Comparison of ENCODE assay signal across 21 cellular contexts in the genomic region with DNA sequence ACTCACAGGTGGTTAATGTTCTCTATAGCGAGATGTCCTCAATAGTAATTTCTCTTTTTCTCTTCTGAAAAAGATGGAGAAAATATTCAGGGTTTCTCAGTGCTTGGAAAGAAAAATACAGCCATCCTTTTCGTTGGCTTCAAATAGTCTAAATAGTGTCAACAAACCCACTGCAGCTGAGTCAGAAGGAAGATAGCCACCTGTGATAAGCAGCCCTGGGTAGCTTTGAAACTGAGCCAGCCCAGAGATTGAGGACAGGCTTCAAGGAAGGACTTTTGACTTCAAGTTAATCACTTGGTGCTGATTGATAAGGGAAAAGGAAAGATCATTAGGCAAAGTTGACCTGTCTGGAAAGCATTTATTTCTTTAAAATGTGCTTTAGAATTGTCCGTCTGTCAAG.
DNase-seq lines count a peak whose midpoint lies in the region; ATAC-seq, FAIRE-seq and TF ChIP-seq lines count a peak whose summit lies in the region.
"Had no signal": no experiment of that assay in that cellular context is flagged by ENCODE, and none has a peak within 500 bp of the region (broad histone marks: within the 10 kb centered on the region; RNA-seq: fewer than 3 reads in every experiment).

No MANE protein-coding gene starts in this region.

- H3K79me2 ChIP-seq in hepatocyte = no peaks in the 10 kb centered on the region

- no peak overlapping the region for H2AFZ ChIP-seq in hepatocyte

- intact Hi-C loops in pancreas (cut with DNase I) = no loop called here

- no peaks in the 10 kb centered on the region for H3K27me3 ChIP-seq in WERI-Rb-1 (ENCODE audit: insufficient read depth, low read depth, severe bottlenecking)
- no peaks in the 10 kb centered on the region for H3K27me3 ChIP-seq in hepatocyte
- H3K27me3 ChIP-seq in pancreas = no peaks in the 10 kb centered on the region
- H3K27me3 ChIP-seq in small intestine (ENCODE audit: control insufficient read depth in 2 of 2, insufficient read depth in 2 of 2, low read length in 2 of 2) = no peaks in the 10 kb centered on the region

- no peaks in the 10 kb centered on the region for H4K20me1 ChIP-seq in hepatocyte (ENCODE audit: insufficient read depth, poor library complexity, severe bottlenecking)

- FAIRE-seq in D721Med (lab: Jason Lieb, UNC) (peak; percentile 44), pancreas (lab: Jason Lieb, UNC) (no peak), small intestine (lab: Jason Lieb, UNC) (no peak)
- FAIRE-seq: GM12878 had no signal

- WGBS in hepatocyte (ENCODE audit: low lambda C conversion rate, missing lambda C conversion rate) = 65% methylated on average over 3 of the region's 3 CpGs
- WGBS in pancreas, 2 donors = 49 to 52% methylated on average over 3 of the region's 3 CpGs
- 37 to 61% (median 39%) methylated on average over 3 of the region's 3 CpGs for WGBS in small intestine, 3 donors

- TF ChIP-seq CTCF in D721Med (IDR thresholded peaks at IDR 0.05; ENCODE audit: insufficient read depth, missing control alignments) (no peak), WERI-Rb-1 (IDR thresholded peaks at IDR 0.05; ENCODE audit: low read depth, low read length) (no peak), hepatocyte (IDR thresholded peaks at IDR 0.05; ENCODE audit: poor library complexity) (no peak), pancreas (IDR thresholded peaks at IDR 0.05) (no peak)

- H3K36me3 ChIP-seq in WERI-Rb-1 = no peaks in the 10 kb centered on the region
- no peaks in the 10 kb centered on the region for H3K36me3 ChIP-seq in hepatocyte (replicated peaks; ENCODE audit: insufficient read depth, low read depth)
- no peaks in the 10 kb centered on the region for H3K36me3 ChIP-seq in pancreas
- no peaks in the 10 kb centered on the region for H3K36me3 ChIP-seq in small intestine (ENCODE audit: control insufficient read depth in 2 of 2, insufficient read depth in 2 of 2, low read length in 2 of 2)

- H3K4me3 ChIP-seq in WERI-Rb-1 (ENCODE audit: low read depth, low read length) = no peak overlapping the region
- no peak overlapping the region for H3K4me3 ChIP-seq in hepatocyte
- H3K4me3 ChIP-seq in pancreas = no peak overlapping the region
- H3K4me3 ChIP-seq in small intestine (ENCODE audit: low read depth in 1 of 2, low read length in 2 of 2) = no peak overlapping the region
- H3K4me3 ChIP-seq: A549, GM12878 had no signal

- no peak for DNase-seq in D721Med (ENCODE audit: insufficient read length, low spot score)
- DNase-seq in WERI-Rb-1 = peak; percentile 32
- DNase-seq in hepatocyte (ENCODE audit: low spot score) = peak; percentile 34
- DNase-seq in pancreas = peak in 4 of 6 donors; percentile 15 to 27 (median 21)
- no peak for DNase-seq in small intestine
- DNase-seq in SW 1271 (lab: John Stamatoyannopoulos, UW) = no peak
- DNase-seq: 8988T; ACHN; C1 segment of cervical spinal cord; Calu3; CD4-positive, alpha-beta memory T cell; COR-L47; DMS 273 treated with DMSO at 0.1 percent for 48 hours; DMS79; EL; GDM1; H9 had no signal

- no peak overlapping the region for H3K4me2 ChIP-seq in hepatocyte
- H3K4me2 ChIP-seq: A549 had no signal

- no peak overlapping the region for H3K27ac ChIP-seq in WERI-Rb-1
- H3K27ac ChIP-seq in hepatocyte = no peak overlapping the region
- no peak overlapping the region for H3K27ac ChIP-seq in pancreas
- no peak overlapping the region for H3K27ac ChIP-seq in small intestine (ENCODE audit: low read depth in 1 of 2, low read length in 1 of 2)
- H3K27ac ChIP-seq: A549 had no signal

- peaks cover 7% of the 10 kb centered on the region for H3K4me1 ChIP-seq in hepatocyte (ENCODE audit: insufficient read depth)
- H3K4me1 ChIP-seq in pancreas = no peaks in the 10 kb centered on the region
- no peaks in the 10 kb centered on the region for H3K4me1 ChIP-seq in small intestine (ENCODE audit: control insufficient read depth in 2 of 2, insufficient read depth in 1 of 2, low read depth in 1 of 2, low read length in 1 of 2)
- H3K4me1 ChIP-seq: A549 had no signal

- ATAC-seq in pancreas = peak; percentile 75 to 88 (median 76)
- no peak for ATAC-seq in GM18907 (IDR thresholded peaks at IDR 0.05; ENCODE audit: unreplicated experiment)
- ATAC-seq: A549, GM12878, HCT116 had no signal

- no peaks in the 10 kb centered on the region for H3K9me3 ChIP-seq in WERI-Rb-1 (ENCODE audit: severe bottlenecking)
- H3K9me3 ChIP-seq in hepatocyte (ENCODE audit: low read depth) = no peaks in the 10 kb centered on the region
- H3K9me3 ChIP-seq in pancreas = no peaks in the 10 kb centered on the region
- H3K9me3 ChIP-seq in small intestine (ENCODE audit: control insufficient read depth, low read depth) = no peaks in the 10 kb centered on the region
- H3K9me3 ChIP-seq: A549 had no signal

- H3K9me2 ChIP-seq in hepatocyte (replicated peaks; ENCODE audit: insufficient read depth) = no peaks in the 10 kb centered on the region

Comparison
In these comparisons a context has a peak if more than half of its experiments do, and no peak if none do; other contexts are left out.
1. DNase-seq: peak in WERI-Rb-1 (single experiment), hepatocyte (single experiment) and pancreas (4 of 6); none in D721Med (single experiment), small intestine (single experiment) and SW 1271 (0 of 2).